Comparison of ENCODE assay signal across 8 cellular contexts in the genomic region with DNA sequence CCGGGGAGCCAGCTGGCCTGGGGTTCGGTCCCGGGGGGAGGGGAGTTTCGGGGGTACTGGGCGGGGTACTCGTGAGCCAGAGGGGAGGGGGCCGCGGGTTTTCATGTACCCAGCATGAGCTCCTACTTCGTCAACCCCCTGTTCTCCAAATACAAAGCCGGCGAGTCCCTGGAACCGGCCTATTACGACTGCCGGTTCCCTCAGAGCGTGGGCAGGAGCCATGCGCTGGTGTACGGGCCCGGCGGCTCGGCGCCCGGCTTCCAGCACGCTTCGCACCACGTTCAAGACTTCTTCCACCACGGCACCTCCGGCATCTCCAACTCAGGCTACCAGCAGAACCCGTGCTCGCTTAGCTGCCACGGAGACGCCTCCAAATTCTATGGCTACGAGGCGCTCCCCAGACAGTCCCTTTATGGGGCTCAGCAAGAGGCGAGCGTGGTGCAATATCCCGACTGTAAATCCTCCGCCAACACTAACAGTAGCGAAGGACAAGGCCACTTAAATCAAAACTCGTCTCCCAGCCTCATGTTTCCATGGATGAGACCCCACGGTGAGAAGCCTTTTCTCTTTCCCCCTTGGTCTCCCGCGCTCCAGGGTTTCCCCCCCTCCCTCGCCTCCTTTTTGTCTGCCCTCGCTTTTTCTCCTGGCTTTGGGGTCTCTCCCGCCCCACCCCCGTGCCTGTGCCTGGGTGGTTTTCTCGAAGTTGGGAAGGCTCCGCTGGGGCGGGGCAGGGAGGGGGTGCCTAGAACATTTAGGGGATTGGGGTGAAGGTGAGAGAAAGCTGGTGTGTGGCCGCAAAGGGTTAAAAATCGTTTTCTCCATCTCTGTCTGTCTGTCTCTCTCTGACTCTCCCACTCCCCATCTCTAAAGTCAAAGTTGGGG. TPM values are rescaled to one million over a fixed set of nuclear protein-coding genes. Genes with fewer than 3 reads are reported as not detected.
A peak's percentile ranks its signal among the peaks of the same experiment; 100 is the strongest.
DNase-seq lines count a peak whose midpoint lies in the region; ATAC-seq lines count a peak whose summit lies in the region.

No MANE protein-coding gene starts in this region.

- H3K4me1 ChIP-seq in right cardiac atrium (ENCODE audit: control insufficient read depth, insufficient read depth, low read length) (peaks cover 2% of the 10 kb centered on the region), mesenchymal stem cell (ENCODE audit: control insufficient read depth, insufficient read depth, low read depth, low read length) (peaks cover 38% of the 10 kb centered on the region), aorta (ENCODE audit: control insufficient read depth in 1 of 2, insufficient read depth in 2 of 2, low read length in 2 of 2) (no peaks in the 10 kb centered on the region)

- peak overlapping the region; percentile 78 to 94 for H3K18ac ChIP-seq in mesenchymal stem cell (ENCODE audit: low read depth in 1 of 2, low read length in 2 of 2)

- H2BK15ac ChIP-seq in mesenchymal stem cell (ENCODE audit: low read depth, poor library complexity, severe bottlenecking), result peak overlapping the region; percentile 93

- 3% methylated on average over 51 of the region's 51 CpGs for WGBS in right cardiac atrium
- 1% methylated on average over 38 of the region's 51 CpGs for WGBS in mesenchymal stem cell
- 6% methylated on average over 49 to 51 of the region's 51 CpGs for WGBS in aorta, 2 donors

- H3K4me2 ChIP-seq in mesenchymal stem cell (ENCODE audit: low read length, poor library complexity, severe bottlenecking), result peak overlapping the region; percentile 85

- H3K27ac ChIP-seq in right cardiac atrium (ENCODE audit: low read length), result no peak overlapping the region
- peak overlapping the region; percentile 73 for H3K27ac ChIP-seq in mesenchymal stem cell (ENCODE audit: low read length, poor library complexity, severe bottlenecking)
- no peak overlapping the region for H3K27ac ChIP-seq in aorta (ENCODE audit: low read depth in 1 of 2, low read length in 2 of 2)

- H4K91ac ChIP-seq in mesenchymal stem cell (ENCODE audit: low read length), result peak overlapping the region; percentile 93

- H3K9me3 ChIP-seq in right cardiac atrium (ENCODE audit: control insufficient read depth, low read length), result no peaks in the 10 kb centered on the region
- H3K9me3 ChIP-seq in mesenchymal stem cell (ENCODE audit: control insufficient read depth, low read length), result no peaks in the 10 kb centered on the region
- no peaks in the 10 kb centered on the region for H3K9me3 ChIP-seq in aorta (ENCODE audit: control insufficient read depth, low read length)

- H2AK5ac ChIP-seq in mesenchymal stem cell (ENCODE audit: low read length, severe bottlenecking), result no peak overlapping the region

- peak overlapping the region; percentile 92 for H2BK120ac ChIP-seq in mesenchymal stem cell (ENCODE audit: low read depth, low read length)

- H3K14ac ChIP-seq in mesenchymal stem cell (ENCODE audit: low read length in 2 of 2), result peak overlapping the region in 1 of 2 experiments; percentile 22

- peak overlapping the region in 1 of 2 experiments; percentile 60 for H3K23ac ChIP-seq in mesenchymal stem cell (ENCODE audit: low read length in 2 of 2)

- peak overlapping the region; percentile 96 for H3K9ac ChIP-seq in mesenchymal stem cell (ENCODE audit: low read length)

- ATAC-seq in right cardiac atrium (no peak), Right ventricle myocardium superior (ENCODE audit: poor library complexity) (no peak), aorta (ENCODE audit: low FRiP score) (no peak), GM18907 (IDR thresholded peaks at IDR 0.05; ENCODE audit: unreplicated experiment) (no peak)
- ATAC-seq in activated T-helper 17 cell treated with anti-CD3 and anti-CD28 coated beads, Interleukin-2, amount 50 U/mL, for 72 hours (replicated peaks), result peak; percentile 40

- H3K27me3 Mint-ChIP-seq in activated T-helper 17 cell treated with anti-CD3 and anti-CD28 coated beads, Interleukin-2, amount 50 U/mL, for 72 hours, result peaks cover 78% of the 10 kb centered on the region

- H2AFZ ChIP-seq in mesenchymal stem cell (ENCODE audit: low read depth, low read length), result no peak overlapping the region

- peaks cover 13% of the 10 kb centered on the region for H3K4me1 Mint-ChIP-seq in activated T-helper 17 cell treated with anti-CD3 and anti-CD28 coated beads, Interleukin-2, amount 50 U/mL, for 72 hours

- H2BK12ac ChIP-seq in mesenchymal stem cell (ENCODE audit: low read length in 2 of 2), result peak overlapping the region; percentile 29 to 90

- peak overlapping the region; percentile 58 for H3K4me3 Mint-ChIP-seq in activated T-helper 17 cell treated with anti-CD3 and anti-CD28 coated beads, Interleukin-2, amount 50 U/mL, for 72 hours

- no peaks in the 10 kb centered on the region for H3K36me3 Mint-ChIP-seq in activated T-helper 17 cell treated with anti-CD3 and anti-CD28 coated beads, Interleukin-2, amount 50 U/mL, for 72 hours (ENCODE audit: low read depth)

- peak overlapping the region; percentile 79 for H4K8ac ChIP-seq in mesenchymal stem cell (ENCODE audit: low read length)

- H3K9me3 Mint-ChIP-seq in activated T-helper 17 cell treated with anti-CD3 and anti-CD28 coated beads, Interleukin-2, amount 50 U/mL, for 72 hours, result no peaks in the 10 kb centered on the region

- H3K27ac Mint-ChIP-seq in activated T-helper 17 cell treated with anti-CD3 and anti-CD28 coated beads, Interleukin-2, amount 50 U/mL, for 72 hours, result no peak overlapping the region

- H2BK5ac ChIP-seq in mesenchymal stem cell (ENCODE audit: low read depth, low read length, poor library complexity, severe bottlenecking), result peak overlapping the region; percentile 33

- intact Hi-C loops in right cardiac atrium (cut with DNase I) (loop anchor here in 2 of 4 donors (2.0 to 10.0 kb wide), 3 partner anchors 191 to 355 kb away; partner anchors contain the start of gene GPR84 (in 1 of the 2)), Right ventricle myocardium superior (cut with DNase I) (no loop called here), aorta (cut with DNase I) (loop anchor here in 1 of 2 donors (5.0 kb wide), 1 partner anchor 198 kb away; no protein-coding TSS in a partner anchor)

- no peaks in the 10 kb centered on the region for H3K27me3 ChIP-seq in right cardiac atrium (ENCODE audit: control insufficient read depth, insufficient read depth)
- no peaks in the 10 kb centered on the region for H3K27me3 ChIP-seq in mesenchymal stem cell (ENCODE audit: control insufficient read depth in 1 of 2, insufficient read depth in 1 of 2, low read length in 2 of 2)
- H3K27me3 ChIP-seq in aorta (ENCODE audit: control insufficient read depth in 1 of 2, insufficient read depth in 2 of 2, low read length in 1 of 2), result no peaks in the 10 kb centered on the region

- H3K79me1 ChIP-seq in mesenchymal stem cell (replicated peaks; ENCODE audit: low read length, poor library complexity, severe bottlenecking), result no peaks in the 10 kb centered on the region

- H3K4ac ChIP-seq in mesenchymal stem cell (ENCODE audit: low read depth in 1 of 2, low read length in 2 of 2), result peak overlapping the region; percentile 76 to 99

- H3K36me3 ChIP-seq in mesenchymal stem cell (ENCODE audit: control insufficient read depth in 1 of 2, insufficient read depth in 2 of 2, low read depth in 1 of 2, low read length in 2 of 2) (no peaks in the 10 kb centered on the region), aorta (ENCODE audit: control insufficient read depth in 1 of 2, insufficient read depth in 2 of 2, low read length in 1 of 2) (no peaks in the 10 kb centered on the region)

- peak in 1 of 3 donors; percentile 63 for DNase-seq in right cardiac atrium
- DNase-seq in Right ventricle myocardium superior, result no peak
- peak; percentile 43 for DNase-seq in mesenchymal stem cell
- DNase-seq in aorta, result peak; percentile 59 to 85
- DNase-seq in NCI-H774 (lab: John Stamatoyannopoulos, UW), result no peak
- no peak for DNase-seq in NCI-H446 treated with DMSO at 0.1 percent for 48 hours (lab: John Stamatoyannopoulos, UW)

- peak overlapping the region; percentile 36 for H3K4me3 ChIP-seq in right cardiac atrium (ENCODE audit: low read length)
- H3K4me3 ChIP-seq in mesenchymal stem cell (ENCODE audit: insufficient read depth in 1 of 2, low read depth in 1 of 2, low read length in 2 of 2), result peak overlapping the region; percentile 73 to 85
- peak overlapping the region; percentile 3 to 36 for H3K4me3 ChIP-seq in aorta (ENCODE audit: low read length in 2 of 2)

RNA-seq across cellular contexts. Expression of gene HOXC8, which starts 0.6 kb away (rescaled TPM):
- not detected for total RNA-seq in right cardiac atrium
- not detected for polyA plus RNA-seq in right cardiac atrium
- total RNA-seq in Right ventricle myocardium superior, result not detected
- not detected for total RNA-seq in activated T-helper 17 cell treated with anti-CD3 and anti-CD28 coated beads, Interleukin-2, amount 50 U/mL, for 72 hours
- polyA plus RNA-seq in mesenchymal stem cell (2013, experiment 1 of 2), result 66.4 TPM
- 67.1 TPM for polyA plus RNA-seq in mesenchymal stem cell (2013, experiment 2 of 2)
- 1 to 10 TPM; 4.2 to 6.4 TPM for total RNA-seq in aorta
- polyA plus RNA-seq in aorta, result under 1 TPM in 1 of 2 donors, not detected in 1; 0.75 TPM

RNA-seq across cellular contexts. Expression of gene HOXC9, which starts 9.5 kb away (rescaled TPM):
- under 1 TPM in 1 of 4 donors, not detected in 3; 0.15 TPM for total RNA-seq in right cardiac atrium
- not detected for polyA plus RNA-seq in right cardiac atrium
- not detected for total RNA-seq in Right ventricle myocardium superior
- total RNA-seq in activated T-helper 17 cell treated with anti-CD3 and anti-CD28 coated beads, Interleukin-2, amount 50 U/mL, for 72 hours, result not detected
- 18.0 TPM for polyA plus RNA-seq in mesenchymal stem cell (2013, experiment 1 of 2)
- polyA plus RNA-seq in mesenchymal stem cell (2013, experiment 2 of 2), result 18.5 TPM
- 1 to 10 TPM; 2.6 to 9.0 TPM for total RNA-seq in aorta
- under 1 TPM in 1 of 2 donors, not detected in 1; 0.38 TPM for polyA plus RNA-seq in aorta

RNA-seq across cellular contexts. Expression of gene HOXC6, which starts 18.8 kb away (rescaled TPM):
- total RNA-seq in right cardiac atrium (under 1 TPM in 3 of 4 donors, not detected in 1; 0.34 to 0.65 (median 0.42) TPM), Right ventricle myocardium superior (0.30 TPM), aorta (10 to 100 TPM; 14.7 to 17.1 TPM)
- polyA plus RNA-seq in right cardiac atrium (0.48 TPM), aorta (1 to 10 TPM; 1.5 to 3.3 TPM)
- total RNA-seq in activated T-helper 17 cell treated with anti-CD3 and anti-CD28 coated beads, Interleukin-2, amount 50 U/mL, for 72 hours, result not detected
- polyA plus RNA-seq in mesenchymal stem cell (2013, experiment 1 of 2), result 49.1 TPM
- polyA plus RNA-seq in mesenchymal stem cell (2013, experiment 2 of 2), result 49.1 TPM

RNA-seq across cellular contexts. Expression of gene HOXC5, which starts 23.4 kb away (rescaled TPM):
- not detected for total RNA-seq in right cardiac atrium
- 0.11 TPM for polyA plus RNA-seq in right cardiac atrium
- total RNA-seq in Right ventricle myocardium superior, result not detected
- total RNA-seq in activated T-helper 17 cell treated with anti-CD3 and anti-CD28 coated beads, Interleukin-2, amount 50 U/mL, for 72 hours, result not detected
- 0.30 TPM for polyA plus RNA-seq in mesenchymal stem cell (2013, experiment 1 of 2)
- 0.27 TPM for polyA plus RNA-seq in mesenchymal stem cell (2013, experiment 2 of 2)
- 1 to 10 TPM; 3.8 to 3.9 TPM for total RNA-seq in aorta
- not detected for polyA plus RNA-seq in aorta

RNA-seq across cellular contexts. Expression of gene HOXC10, which starts 24.5 kb away (rescaled TPM):
- total RNA-seq in right cardiac atrium (not detected), Right ventricle myocardium superior (not detected), aorta (10 to 100 TPM in 1 of 2 donors, 1 to 10 TPM in 1; 1.6 to 32.0 TPM)
- polyA plus RNA-seq in right cardiac atrium (not detected), aorta (1 to 10 TPM in 1 of 2 donors, not detected in 1; 3.6 TPM)
- not detected for total RNA-seq in activated T-helper 17 cell treated with anti-CD3 and anti-CD28 coated beads, Interleukin-2, amount 50 U/mL, for 72 hours
- 8.9 TPM for polyA plus RNA-seq in mesenchymal stem cell (2013, experiment 1 of 2)
- polyA plus RNA-seq in mesenchymal stem cell (2013, experiment 2 of 2), result 9.4 TPM

Comparison
In these comparisons a context has a peak if more than half of its experiments do, and no peak if none do; other contexts are left out.
1. DNase-seq: peak in mesenchymal stem cell (single experiment) and aorta (2 of 2); none in Right ventricle myocardium superior (single experiment), NCI-H774 (single experiment) and NCI-H446 treated with DMSO at 0.1 percent for 48 hours (single experiment).
2. H3K4me3 ChIP-seq: peak in every context shown above with its lines; median percentile 79 in mesenchymal stem cell; 36 in right cardiac atrium; 20 in aorta.
3. RNA of gene HOXC6, which starts 18.8 kb away (total RNA-seq): 14.7 to 17.1 TPM in aorta; 0.34 to 0.65 TPM in right cardiac atrium, 0.30 TPM in Right ventricle myocardium superior (single experiment) and not detected in activated T-helper 17 cell treated with anti-CD3 and anti-CD28 coated beads, Interleukin-2, amount 50 U/mL, for 72 hours; every median in the first group is over 4 times any median in the second.